Comparison of ENCODE assay signal across 8 cellular contexts in genomic region chr6:145214570-145214969, GRCh38.
DNase-seq lines count a peak whose midpoint lies in the region; ATAC-seq, FAIRE-seq and TF ChIP-seq lines count a peak whose summit lies in the region.

No MANE protein-coding gene starts in this region.

- no peaks in the 10 kb centered on the region for H3K9me3 ChIP-seq in DND-41 (ENCODE audit: insufficient read depth, low read length, severe bottlenecking)
- H3K9me3 ChIP-seq in adrenal gland (replicated peaks in 1 of 3) = no peaks in the 10 kb centered on the region
- no peaks in the 10 kb centered on the region for H3K9me3 ChIP-seq in HepG2 (ENCODE audit: low read length)

- TF ChIP-seq POLR2A in adrenal gland (IDR thresholded peaks at IDR 0.05) (no peak), HepG2 (IDR thresholded peaks at IDR 0.05; ENCODE audit: insufficient read depth in 1 of 2, low read depth in 2 of 2, low read length in 2 of 2) (no peak)

- H2AFZ ChIP-seq in DND-41 (ENCODE audit: low read depth, low read length) = no peak overlapping the region
- H2AFZ ChIP-seq in HepG2 (ENCODE audit: low read length) = no peak overlapping the region

- no peaks in the 10 kb centered on the region for H3K36me3 Mint-ChIP-seq in activated T-helper 17 cell treated with anti-CD3 and anti-CD28 coated beads, Interleukin-2, amount 50 U/mL, for 72 hours (ENCODE audit: low read depth)
- H3K36me3 Mint-ChIP-seq in activated T-cell treated with anti-CD3 and anti-CD28 coated beads, Interleukin-2, amount 50 U/mL, for 24 hours (ENCODE audit: low read depth) = no peaks in the 10 kb centered on the region

- H3K9me3 Mint-ChIP-seq in activated T-helper 17 cell treated with anti-CD3 and anti-CD28 coated beads, Interleukin-2, amount 50 U/mL, for 72 hours = no peaks in the 10 kb centered on the region
- no peaks in the 10 kb centered on the region for H3K9me3 Mint-ChIP-seq in activated T-cell treated with anti-CD3 and anti-CD28 coated beads, Interleukin-2, amount 50 U/mL, for 24 hours

- TF ChIP-seq EP300 in HepG2 (IDR thresholded peaks at IDR 0.05; ENCODE audit: low read depth in 2 of 2, low read length in 2 of 2) (no peak), HepG2 (CRISPR knock-in tag; IDR thresholded peaks at IDR 0.05; ENCODE audit: borderline replicate concordance) (no peak)

- H3K9ac ChIP-seq in DND-41 (ENCODE audit: low read depth, low read length) (no peak overlapping the region), HepG2 (ENCODE audit: insufficient read depth, low read depth, low read length) (no peak overlapping the region)

- H3K4me3 Mint-ChIP-seq in activated T-helper 17 cell treated with anti-CD3 and anti-CD28 coated beads, Interleukin-2, amount 50 U/mL, for 72 hours = no peak overlapping the region
- H3K4me3 Mint-ChIP-seq in activated T-cell treated with anti-CD3 and anti-CD28 coated beads, Interleukin-2, amount 50 U/mL, for 24 hours = no peak overlapping the region

- POLR2A ChIA-PET in HepG2 (lab: Yijun Ruan, JAX) = no interaction called here

- peak; percentile 10 for DNase-seq in DND-41
- peak; percentile 4 for DNase-seq in KG1 (lab: John Stamatoyannopoulos, UW)
- peak in 2 of 7 donors; percentile 13 to 21 for DNase-seq in adrenal gland
- peak; percentile 47 for DNase-seq in HepG2 (ENCODE audit: low spot score)
- no peak for DNase-seq in activated T-cell treated with anti-CD3 and anti-CD28 coated beads, Interleukin-2, amount 50 U/mL, for 24 hours

- CTCF ChIA-PET in HepG2 (lab: Yijun Ruan, JAX; ENCODE audit: low intra/inter-chr PET ratio, low total read pairs) = no interaction called here

- ATAC-seq in DND-41 (ENCODE audit: insufficient read depth, low read depth) (no peak), HepG2 (no peak), GM19463 (IDR thresholded peaks at IDR 0.05; ENCODE audit: unreplicated experiment) (no peak), GM21360 (IDR thresholded peaks at IDR 0.05; ENCODE audit: unreplicated experiment) (no peak)
- no peak for ATAC-seq in activated T-helper 17 cell treated with anti-CD3 and anti-CD28 coated beads, Interleukin-2, amount 50 U/mL, for 72 hours (replicated peaks)

- intact Hi-C loops in adrenal gland (cut with DNase I) (loop anchor here in 1 of 2 donors (10.0 kb wide), 2 partner anchors 280 to 630 kb away; no protein-coding TSS in a partner anchor), HepG2 (cut with micrococcal nuclease; ENCODE audit: unreplicated experiment) (loop anchor here (1.0 to 5.0 kb wide), 5 partner anchors 103 to 1107 kb away; no protein-coding TSS in a partner anchor)

- H3K27me3 ChIP-seq in DND-41 (ENCODE audit: insufficient read depth, low read length, poor library complexity) (peaks cover 10% of the 10 kb centered on the region), adrenal gland (no peaks in the 10 kb centered on the region), HepG2 (ENCODE audit: control insufficient read depth in 1 of 2, insufficient read depth in 2 of 2, low read length in 2 of 2) (no peaks in the 10 kb centered on the region)

- no peak overlapping the region for H3K4me3 ChIP-seq in DND-41 (ENCODE audit: low read depth in 1 of 2, low read length in 2 of 2)
- H3K4me3 ChIP-seq in adrenal gland = no peak overlapping the region
- H3K4me3 ChIP-seq in HepG2 (replicated peaks in 1 of 3; ENCODE audit: insufficient read depth in 1 of 3, low read depth in 2 of 3, low read length in 3 of 3) = no peak overlapping the region

- peaks cover 13% of the 10 kb centered on the region for H3K27me3 Mint-ChIP-seq in activated T-helper 17 cell treated with anti-CD3 and anti-CD28 coated beads, Interleukin-2, amount 50 U/mL, for 72 hours
- peaks cover 19% of the 10 kb centered on the region for H3K27me3 Mint-ChIP-seq in activated T-cell treated with anti-CD3 and anti-CD28 coated beads, Interleukin-2, amount 50 U/mL, for 24 hours

- no peaks in the 10 kb centered on the region for H4K20me1 ChIP-seq in DND-41 (ENCODE audit: insufficient read depth, low read length)
- H4K20me1 ChIP-seq in HepG2 (ENCODE audit: insufficient read depth, low read length) = no peaks in the 10 kb centered on the region

- in situ Hi-C loops in HepG2 (cut with HindIII; ENCODE audit: extremely low pct_ligation_motif_present, low pct_unique_long_range_greater_than_20kb) = loop anchor here (10.0 to 25.0 kb wide), 2 partner anchors 630 to 1102 kb away; no protein-coding TSS in a partner anchor

- no peaks in the 10 kb centered on the region for H3K4me1 Mint-ChIP-seq in activated T-helper 17 cell treated with anti-CD3 and anti-CD28 coated beads, Interleukin-2, amount 50 U/mL, for 72 hours
- peaks cover 7% of the 10 kb centered on the region for H3K4me1 Mint-ChIP-seq in activated T-cell treated with anti-CD3 and anti-CD28 coated beads, Interleukin-2, amount 50 U/mL, for 24 hours (ENCODE audit: low read depth)

- no peak overlapping the region; the same call in 1 of the 2 replicates for H3K4me2 ChIP-seq in DND-41 (ENCODE audit: insufficient read depth, low read length)
- H3K4me2 ChIP-seq in HepG2 (ENCODE audit: low read depth, low read length) = peak overlapping the region; percentile 23; the same call in 1 of the 2 replicates

- no peak overlapping the region for H3K27ac Mint-ChIP-seq in activated T-helper 17 cell treated with anti-CD3 and anti-CD28 coated beads, Interleukin-2, amount 50 U/mL, for 72 hours
- no peak overlapping the region for H3K27ac Mint-ChIP-seq in activated T-cell treated with anti-CD3 and anti-CD28 coated beads, Interleukin-2, amount 50 U/mL, for 24 hours

- WGBS in adrenal gland, 4 donors = 0 to 5% (median 2%) methylated on average over 2 of the region's 2 CpGs
- 2% methylated on average over 2 of the region's 2 CpGs for WGBS in HepG2 (ENCODE audit: low lambda C conversion rate)

- FAIRE-seq in HepG2 (lab: Jason Lieb, UNC) = no peak

- TF ChIP-seq CTCF in DND-41 (IDR thresholded peaks at IDR 0.05; ENCODE audit: borderline replicate concordance, extremely low read depth, low read length, poor library complexity, severe bottlenecking) = peak; percentile 60
- peak; percentile 29 to 75 (median 52) for TF ChIP-seq CTCF in adrenal gland (IDR thresholded peaks at IDR 0.05)
- TF ChIP-seq CTCF in HepG2 (CRISPR knock-in tag; IDR thresholded peaks at IDR 0.05) = peak; percentile 46

- H3K79me2 ChIP-seq in DND-41 (ENCODE audit: insufficient read depth, low read length) = no peaks in the 10 kb centered on the region
- no peaks in the 10 kb centered on the region for H3K79me2 ChIP-seq in HepG2 (ENCODE audit: insufficient read depth, low read length)

- H3K27ac ChIP-seq in DND-41 (ENCODE audit: low read length) = no peak overlapping the region
- no peak overlapping the region for H3K27ac ChIP-seq in adrenal gland
- H3K27ac ChIP-seq in HepG2 (ENCODE audit: extremely low read length, insufficient read depth, low read length) = no peak overlapping the region

- H3K4me1 ChIP-seq in DND-41 (ENCODE audit: insufficient read depth, low read length) (peaks cover 3% of the 10 kb centered on the region; the same call in 1 of the 2 replicates), adrenal gland (replicated peaks in 1 of 2) (no peaks in the 10 kb centered on the region), HepG2 (ENCODE audit: insufficient read depth, low read length) (no peaks in the 10 kb centered on the region)

- no peaks in the 10 kb centered on the region for H3K36me3 ChIP-seq in DND-41 (ENCODE audit: insufficient read depth, low read length)
- H3K36me3 ChIP-seq in adrenal gland (replicated peaks in 1 of 2) = no peaks in the 10 kb centered on the region
- H3K36me3 ChIP-seq in HepG2 (replicated peaks in 1 of 2; ENCODE audit: control insufficient read depth in 1 of 2, insufficient read depth in 2 of 2, low read length in 2 of 2) = no peaks in the 10 kb centered on the region

- no TSS peak for BruUV-seq in HepG2 (replicated peaks; lab: Mats Ljungman, UMichigan)

- TF ChIP-seq RAD21 in HepG2 (CRISPR knock-in tag; IDR thresholded peaks at IDR 0.05) = no peak

TF ChIP-seq in HepG2, 621 proteins besides CTCF, POLR2A, EP300 and RAD21 (continues in another document):
- no peak for TF ChIP-seq NFRKB (IDR thresholded peaks at IDR 0.05)
- TF ChIP-seq ARID3A (IDR thresholded peaks at IDR 0.05; ENCODE audit: low read depth, low read length) = peak; percentile 73; the same call in 1 of the 2 replicates
- peak; percentile 60; the same call in 1 of the 2 replicates for TF ChIP-seq SMC3 (IDR thresholded peaks at IDR 0.05; ENCODE audit: low read length)
- TF ChIP-seq ZNF362 (CRISPR knock-in tag; IDR thresholded peaks at IDR 0.05; ENCODE audit: borderline replicate concordance) = peak; percentile 59; the same call in 1 of the 2 replicates
- TF ChIP-seq FOXP1 (IDR thresholded peaks at IDR 0.05) = no peak
- TF ChIP-seq FOXP1 (CRISPR knock-in tag; IDR thresholded peaks at IDR 0.05) = no peak
- TF ChIP-seq TEAD3 (CRISPR knock-in tag; optimal IDR thresholded peaks at IDR 0.05; ENCODE audit: borderline replicate concordance) = no peak
